Comparison of ENCODE assay signal across 23 cellular contexts in genomic region chr7:48786951-48787350, GRCh38.
A peak's percentile ranks its signal among the peaks of the same experiment; 100 is the strongest.
DNase-seq lines count a peak whose midpoint lies in the region; ATAC-seq and TF ChIP-seq lines count a peak whose summit lies in the region.
"Had no signal": no experiment of that assay in that cellular context is flagged by ENCODE, and none has a peak within 500 bp of the region (broad histone marks: within the 10 kb centered on the region; RNA-seq: fewer than 3 reads in every experiment).

No MANE protein-coding gene starts in this region.

- H3K9me3 Mint-ChIP-seq in activated naive CD4-positive, alpha-beta T cell treated with anti-CD3 and anti-CD28 coated beads, Interleukin-2, amount 50 U/mL, for 72 hours = peaks cover 6 to 9% of the 10 kb centered on the region in 2 donors

- no peak for TF ChIP-seq CTCF in C4-2B (conservative IDR thresholded peaks at IDR 0.05)

- peaks cover 0 to 6% of the 10 kb centered on the region in 2 donors for H3K36me3 Mint-ChIP-seq in activated naive CD4-positive, alpha-beta T cell treated with anti-CD3 and anti-CD28 coated beads, Interleukin-2, amount 50 U/mL, for 72 hours
- H3K36me3 Mint-ChIP-seq: naive thymus-derived CD4-positive, alpha-beta T cell; stimulated activated memory B cell treated with anti-CD40 and anti-IgM and Interleukin-4, amounts not matched to agents 10 μg/mL and 1 μg/mL and 100 μg/mL, for 72 hours had no signal

- DNase-seq in NCI-H1092 (lab: John Stamatoyannopoulos, UW) (peak; percentile 99), NCI-H446 (lab: John Stamatoyannopoulos, UW) (peak; percentile 39 to 83), astrocyte of the hippocampus (ENCODE audit: low read depth, low spot score) (peak; percentile 33), GM19238 (ENCODE audit: insufficient read length, low spot score) (no peak)
- DNase-seq in activated naive CD4-positive, alpha-beta T cell treated with anti-CD3 and anti-CD28 coated beads, Interleukin-2, amount 50 U/mL, for 72 hours (ENCODE audit: low spot score in 2 of 2) = no peak
- no peak for DNase-seq in effector CD8-positive, alpha-beta T cell (lab: John Stamatoyannopoulos, UW)
- DNase-seq: activated CD4-positive, alpha-beta T cell treated with anti-CD3 and anti-CD28 coated beads, Interleukin-2, amount 50 U/mL, for 4 hours; activated CD8-positive, alpha-beta memory T cell treated with anti-CD3 and anti-CD28 coated beads, Interleukin-2, amount 50 U/mL, for 48 hours; activated effector memory CD4-positive, alpha-beta T cell treated with anti-CD3 and anti-CD28 coated beads, Interleukin-2, amount 50 U/mL, for 16 hours; BE2C; dermis blood vessel endothelial cell; GM23248; naive thymus-derived CD4-positive, alpha-beta T cell; NCI-H1930; posterior cingulate gyrus; SK-N-SH had no signal

- H3K27ac Mint-ChIP-seq in activated naive CD4-positive, alpha-beta T cell treated with anti-CD3 and anti-CD28 coated beads, Interleukin-2, amount 50 U/mL, for 72 hours = no peak overlapping the region
- H3K27ac Mint-ChIP-seq: naive thymus-derived CD4-positive, alpha-beta T cell; stimulated activated memory B cell treated with anti-CD40 and anti-IgM and Interleukin-4, amounts not matched to agents 10 μg/mL and 1 μg/mL and 100 μg/mL, for 72 hours; WTC11 had no signal

- no peak for ATAC-seq in activated naive CD4-positive, alpha-beta T cell treated with anti-CD3 and anti-CD28 coated beads, Interleukin-2, amount 50 U/mL, for 72 hours
- ATAC-seq in GM21447 (IDR thresholded peaks at IDR 0.05; ENCODE audit: unreplicated experiment) = no peak
- ATAC-seq: A549; naive thymus-derived CD4-positive, alpha-beta T cell; Panc1; stimulated activated memory B cell treated with anti-CD40 and anti-IgM and Interleukin-4, amounts not matched to agents 10 μg/mL and 1 μg/mL and 100 μg/mL, for 72 hours; WTC11 had no signal

- H3K27ac ChIP-seq in C4-2B = peak overlapping the region; percentile 34
- H3K27ac ChIP-seq: A549, GM23248, vagina had no signal

Comparison
In these comparisons a context has a peak if more than half of its experiments do, and no peak if none do; other contexts are left out.
1. DNase-seq: peak in NCI-H1092 (single experiment), NCI-H446 (2 of 2) and astrocyte of the hippocampus (single experiment); none in activated naive CD4-positive, alpha-beta T cell treated with anti-CD3 and anti-CD28 coated beads, Interleukin-2, amount 50 U/mL, for 72 hours (0 of 2), effector CD8-positive, alpha-beta T cell (single experiment) and GM19238 (single experiment).